11 cellular contexts compared by ENCODE assay signal in the genomic region with DNA sequence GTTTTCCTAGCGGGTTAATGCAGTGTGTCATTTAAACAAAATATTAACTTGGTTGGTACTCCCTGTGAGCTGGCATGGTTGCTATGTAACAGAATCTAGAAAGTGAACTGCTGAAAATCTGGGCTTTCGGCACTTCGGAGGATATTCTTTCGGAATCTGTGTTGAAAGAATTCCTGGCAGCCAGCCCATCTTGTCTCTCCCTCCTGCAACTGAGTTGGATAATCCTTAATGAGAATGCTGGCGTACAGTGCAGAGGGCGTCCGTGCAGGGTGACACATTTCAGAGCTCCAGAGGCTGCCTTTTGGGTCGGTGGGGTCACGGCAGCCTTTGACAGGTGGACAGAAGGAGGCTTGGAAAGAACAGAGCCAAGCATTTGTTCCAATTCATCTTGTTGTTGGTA. TPM values are rescaled to one million over a fixed set of nuclear protein-coding genes. Genes with fewer than 3 reads are reported as not detected.
DNase-seq lines count a peak whose midpoint lies in the region; ATAC-seq and TF ChIP-seq lines count a peak whose summit lies in the region.
"Had no signal": no experiment of that assay in that cellular context is flagged by ENCODE, and none has a peak within 500 bp of the region (broad histone marks: within the 10 kb centered on the region; RNA-seq: fewer than 3 reads in every experiment).

No MANE protein-coding gene starts in this region.

- TF ChIP-seq CTCF in WTC11 (IDR thresholded peaks at IDR 0.05) (no peak), glutamatergic neuron (IDR thresholded peaks at IDR 0.05; ENCODE audit: partially characterized antibody, unreplicated experiment) (no peak)

- H3K9me3 Mint-ChIP-seq in WTC11 (no peaks in the 10 kb centered on the region), glutamatergic neuron (ENCODE audit: unreplicated experiment) (peaks cover 5% of the 10 kb centered on the region)
- H3K9me3 Mint-ChIP-seq in activated T-helper 1 cell treated with anti-CD3 and anti-CD28 coated beads, Interleukin-12 subunit alpha, Interleukin-12 subunit beta, Interleukin-2, Interleukin-4 antibody, amounts not matched to agents 30 ng/mL and 10 ng/mL and 1 ng/mL, durations not matched to agents 14 hours and 24 hours and 36 hours = no peaks in the 10 kb centered on the region

- CTCF ChIA-PET in WTC11 (lab: Charles Lee) = no interaction called here

- H3K4me1 Mint-ChIP-seq in WTC11 (peaks cover 60% of the 10 kb centered on the region), glutamatergic neuron (ENCODE audit: low read depth, unreplicated experiment) (peaks cover 33% of the 10 kb centered on the region)
- H3K4me1 Mint-ChIP-seq in activated T-helper 1 cell treated with anti-CD3 and anti-CD28 coated beads, Interleukin-12 subunit alpha, Interleukin-12 subunit beta, Interleukin-2, Interleukin-4 antibody, amounts not matched to agents 30 ng/mL and 10 ng/mL and 1 ng/mL, durations not matched to agents 14 hours and 24 hours and 36 hours (ENCODE audit: low read depth) = no peaks in the 10 kb centered on the region

- ATAC-seq in WTC11 = no peak
- no peak for ATAC-seq in HG02938 (IDR thresholded peaks at IDR 0.05; ENCODE audit: unreplicated experiment)

- no peak overlapping the region for H3K27ac Mint-ChIP-seq in WTC11
- H3K27ac Mint-ChIP-seq in glutamatergic neuron (ENCODE audit: unreplicated experiment) = no peak overlapping the region
- no peak overlapping the region for H3K27ac Mint-ChIP-seq in activated T-helper 1 cell treated with anti-CD3 and anti-CD28 coated beads, Interleukin-12 subunit alpha, Interleukin-12 subunit beta, Interleukin-2, Interleukin-4 antibody, amounts not matched to agents 30 ng/mL and 10 ng/mL and 1 ng/mL, durations not matched to agents 14 hours and 24 hours and 36 hours
- H3K27ac Mint-ChIP-seq: CD4-positive, CD25-positive, alpha-beta regulatory T cell had no signal

- peak; percentile 50 for DNase-seq in Caki2 (ENCODE audit: low read depth)
- no peak for DNase-seq in WTC11 (ENCODE audit: low spot score)
- no peak for DNase-seq in glutamatergic neuron
- DNase-seq in occipital lobe (lab: John Stamatoyannopoulos, UW) = peak; percentile 25
- no peak for DNase-seq in NCI-H510A (lab: John Stamatoyannopoulos, UW)
- no peak for DNase-seq in NCI-H510A treated with DMSO at 0.1 percent for 48 hours (lab: John Stamatoyannopoulos, UW)
- DNase-seq in activated T-helper 1 cell treated with anti-CD3 and anti-CD28 coated beads, Interleukin-12 subunit alpha, Interleukin-12 subunit beta, Interleukin-2, Interleukin-4 antibody, amounts not matched to agents 30 ng/mL and 10 ng/mL and 1 ng/mL, durations not matched to agents 14 hours and 24 hours and 36 hours (ENCODE audit: low spot score) = no peak
- DNase-seq: activated T-cell treated with anti-CD3 and anti-CD28 coated beads, Interleukin-2, amount 50 U/mL, for 1 hour; CD4-positive, CD25-positive, alpha-beta regulatory T cell; MM.1S had no signal

- H3K36me3 Mint-ChIP-seq in WTC11 (no peaks in the 10 kb centered on the region), glutamatergic neuron (ENCODE audit: unreplicated experiment) (no peaks in the 10 kb centered on the region)
- no peaks in the 10 kb centered on the region for H3K36me3 Mint-ChIP-seq in activated T-helper 1 cell treated with anti-CD3 and anti-CD28 coated beads, Interleukin-12 subunit alpha, Interleukin-12 subunit beta, Interleukin-2, Interleukin-4 antibody, amounts not matched to agents 30 ng/mL and 10 ng/mL and 1 ng/mL, durations not matched to agents 14 hours and 24 hours and 36 hours (ENCODE audit: low read depth)
- H3K36me3 Mint-ChIP-seq: CD4-positive, CD25-positive, alpha-beta regulatory T cell had no signal

- POLR2A ChIA-PET in WTC11 (lab: Charles Lee) = interaction anchor here (1.1 kb wide), 1 partner anchor 41 kb away, joined by 3 read pairs; no protein-coding TSS in a partner anchor

- intact Hi-C loops in activated T-helper 1 cell treated with anti-CD3 and anti-CD28 coated beads, Interleukin-12 subunit alpha, Interleukin-12 subunit beta, Interleukin-2, Interleukin-4 antibody, amounts not matched to agents 30 ng/mL and 10 ng/mL and 1 ng/mL, durations not matched to agents 14 hours and 24 hours and 36 hours (cut with micrococcal nuclease) = no loop called here

- H3K4me3 Mint-ChIP-seq in WTC11 = peak overlapping the region; percentile 78
- peak overlapping the region; percentile 39 for H3K4me3 Mint-ChIP-seq in glutamatergic neuron (ENCODE audit: unreplicated experiment)
- H3K4me3 Mint-ChIP-seq in activated T-helper 1 cell treated with anti-CD3 and anti-CD28 coated beads, Interleukin-12 subunit alpha, Interleukin-12 subunit beta, Interleukin-2, Interleukin-4 antibody, amounts not matched to agents 30 ng/mL and 10 ng/mL and 1 ng/mL, durations not matched to agents 14 hours and 24 hours and 36 hours = no peak overlapping the region
- H3K4me3 Mint-ChIP-seq: CD4-positive, CD25-positive, alpha-beta regulatory T cell had no signal

- H3K27me3 Mint-ChIP-seq in WTC11 (ENCODE audit: low read depth) (peaks cover 29% of the 10 kb centered on the region), glutamatergic neuron (ENCODE audit: unreplicated experiment) (peaks cover 3% of the 10 kb centered on the region)
- peaks cover 33% of the 10 kb centered on the region for H3K27me3 Mint-ChIP-seq in activated T-helper 1 cell treated with anti-CD3 and anti-CD28 coated beads, Interleukin-12 subunit alpha, Interleukin-12 subunit beta, Interleukin-2, Interleukin-4 antibody, amounts not matched to agents 30 ng/mL and 10 ng/mL and 1 ng/mL, durations not matched to agents 14 hours and 24 hours and 36 hours (ENCODE audit: insufficient read depth)

- in situ Hi-C loops in Caki2 (cut with HindIII; ENCODE audit: low pct_unique_long_range_greater_than_20kb, low sequenced_read_pairs) = no loop called here

TF ChIP-seq in WTC11, 78 proteins besides CTCF, POLR2A, EP300 and RAD21:
- TF ChIP-seq ZNF317 (CRISPR knock-in tag; IDR thresholded peaks at IDR 0.05; ENCODE audit: borderline replicate concordance, low read depth) = no peak
- TF ChIP-seq TCF7 (CRISPR knock-in tag; IDR thresholded peaks at IDR 0.05; ENCODE audit: low read depth) = no peak
- no peak for TF ChIP-seq GABPB1 (CRISPR knock-in tag; IDR thresholded peaks at IDR 0.05)
- TF ChIP-seq, protein P1, sequence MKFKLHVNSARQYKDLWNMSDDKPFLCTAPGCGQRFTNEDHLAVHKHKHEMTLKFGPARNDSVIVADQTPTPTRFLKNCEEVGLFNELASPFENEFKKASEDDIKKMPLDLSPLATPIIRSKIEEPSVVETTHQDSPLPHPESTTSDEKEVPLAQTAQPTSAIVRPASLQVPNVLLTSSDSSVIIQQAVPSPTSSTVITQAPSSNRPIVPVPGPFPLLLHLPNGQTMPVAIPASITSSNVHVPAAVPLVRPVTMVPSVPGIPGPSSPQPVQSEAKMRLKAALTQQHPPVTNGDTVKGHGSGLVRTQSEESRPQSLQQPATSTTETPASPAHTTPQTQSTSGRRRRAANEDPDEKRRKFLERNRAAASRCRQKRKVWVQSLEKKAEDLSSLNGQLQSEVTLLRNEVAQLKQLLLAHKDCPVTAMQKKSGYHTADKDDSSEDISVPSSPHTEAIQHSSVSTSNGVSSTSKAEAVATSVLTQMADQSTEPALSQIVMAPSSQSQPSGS (CRISPR knock-in tag; IDR thresholded peaks at IDR 0.05; ENCODE audit: borderline replicate concordance, low read depth) = no peak
- TF ChIP-seq, protein P2, sequence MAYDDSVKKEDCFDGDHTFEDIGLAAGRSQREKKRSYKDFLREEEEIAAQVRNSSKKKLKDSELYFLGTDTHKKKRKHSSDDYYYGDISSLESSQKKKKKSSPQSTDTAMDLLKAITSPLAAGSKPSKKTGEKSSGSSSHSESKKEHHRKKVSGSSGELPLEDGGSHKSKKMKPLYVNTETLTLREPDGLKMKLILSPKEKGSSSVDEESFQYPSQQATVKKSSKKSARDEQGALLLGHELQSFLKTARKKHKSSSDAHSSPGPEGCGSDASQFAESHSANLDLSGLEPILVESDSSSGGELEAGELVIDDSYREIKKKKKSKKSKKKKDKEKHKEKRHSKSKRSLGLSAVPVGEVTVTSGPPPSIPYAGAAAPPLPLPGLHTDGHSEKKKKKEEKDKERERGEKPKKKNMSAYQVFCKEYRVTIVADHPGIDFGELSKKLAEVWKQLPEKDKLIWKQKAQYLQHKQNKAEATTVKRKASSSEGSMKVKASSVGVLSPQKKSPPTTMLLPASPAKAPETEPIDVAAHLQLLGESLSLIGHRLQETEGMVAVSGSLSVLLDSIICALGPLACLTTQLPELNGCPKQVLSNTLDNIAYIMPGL (CRISPR knock-in tag; IDR thresholded peaks at IDR 0.05) = no peak
- no peak for TF ChIP-seq ZNF138 (CRISPR knock-in tag; conservative IDR thresholded peaks at IDR 0.05)
- TF ChIP-seq, protein P3, sequence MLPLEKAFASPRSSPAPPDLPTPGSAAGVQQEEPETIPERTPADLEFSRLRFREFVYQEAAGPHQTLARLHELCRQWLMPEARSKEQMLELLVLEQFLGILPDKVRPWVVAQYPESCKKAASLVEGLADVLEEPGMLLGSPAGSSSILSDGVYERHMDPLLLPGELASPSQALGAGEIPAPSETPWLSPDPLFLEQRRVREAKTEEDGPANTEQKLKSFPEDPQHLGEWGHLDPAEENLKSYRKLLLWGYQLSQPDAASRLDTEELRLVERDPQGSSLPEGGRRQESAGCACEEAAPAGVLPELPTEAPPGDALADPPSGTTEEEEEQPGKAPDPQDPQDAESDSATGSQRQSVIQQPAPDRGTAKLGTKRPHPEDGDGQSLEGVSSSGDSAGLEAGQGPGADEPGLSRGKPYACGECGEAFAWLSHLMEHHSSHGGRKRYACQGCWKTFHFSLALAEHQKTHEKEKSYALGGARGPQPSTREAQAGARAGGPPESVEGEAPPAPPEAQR (CRISPR knock-in tag; IDR thresholded peaks at IDR 0.05) = no peak
- TF ChIP-seq IRF2 (CRISPR knock-in tag; IDR thresholded peaks at IDR 0.05; ENCODE audit: borderline replicate concordance, low read depth) = no peak
- TF ChIP-seq, protein P4, sequence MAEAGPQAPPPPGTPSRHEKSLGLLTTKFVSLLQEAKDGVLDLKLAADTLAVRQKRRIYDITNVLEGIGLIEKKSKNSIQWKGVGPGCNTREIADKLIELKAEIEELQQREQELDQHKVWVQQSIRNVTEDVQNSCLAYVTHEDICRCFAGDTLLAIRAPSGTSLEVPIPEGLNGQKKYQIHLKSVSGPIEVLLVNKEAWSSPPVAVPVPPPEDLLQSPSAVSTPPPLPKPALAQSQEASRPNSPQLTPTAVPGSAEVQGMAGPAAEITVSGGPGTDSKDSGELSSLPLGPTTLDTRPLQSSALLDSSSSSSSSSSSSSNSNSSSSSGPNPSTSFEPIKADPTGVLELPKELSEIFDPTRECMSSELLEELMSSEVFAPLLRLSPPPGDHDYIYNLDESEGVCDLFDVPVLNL (CRISPR knock-in tag; IDR thresholded peaks at IDR 0.05; ENCODE audit: borderline replicate concordance, low read depth) = no peak

RNA-seq across cellular contexts. Expression of a gene that starts 3.6 kb away (rescaled TPM):
- 7.0 and 9.7 TPM in 2 replicates for total RNA-seq in Caki2 (2014; rRNA removed; shearing (Covaris generic); ENCODE audit: low replicate concordance)
- total RNA-seq in WTC11 (2021) = 13.7 to 19.9 TPM (median 16.2 TPM) in 3 replicates
- total RNA-seq in glutamatergic neuron (ENCODE audit: unreplicated experiment) = 7.9 TPM
- total RNA-seq in occipital lobe = 27.5 TPM
- 0.54 and 0.91 TPM in 2 replicates for total RNA-seq in activated T-helper 1 cell treated with anti-CD3 and anti-CD28 coated beads, Interleukin-12 subunit alpha, Interleukin-12 subunit beta, Interleukin-2, Interleukin-4 antibody, amounts not matched to agents 30 ng/mL and 10 ng/mL and 1 ng/mL, durations not matched to agents 14 hours and 24 hours and 36 hours
- total RNA-seq: CD4-positive, CD25-positive, alpha-beta regulatory T cell had no signal

Comparison
In these comparisons a context has a peak if more than half of its experiments do, and no peak if none do; other contexts are left out.
1. DNase-seq: peak in Caki2 (single experiment) and occipital lobe (single experiment); none in WTC11 (single experiment), glutamatergic neuron (single experiment), NCI-H510A (single experiment), NCI-H510A treated with DMSO at 0.1 percent for 48 hours (single experiment) and activated T-helper 1 cell treated with anti-CD3 and anti-CD28 coated beads, Interleukin-12 subunit alpha, Interleukin-12 subunit beta, Interleukin-2, Interleukin-4 antibody, amounts not matched to agents 30 ng/mL and 10 ng/mL and 1 ng/mL, durations not matched to agents 14 hours and 24 hours and 36 hours (single experiment).